ENCODE assay signal across 1 cellular context in genomic region chrX:110267874-110268273, GRCh38.
TF ChIP-seq lines count a peak whose summit lies in the region.

No MANE protein-coding gene starts in this region.

TF ChIP-seq in WTC11, 78 proteins besides CTCF, POLR2A, EP300 and RAD21 (continued from another document):
- TF ChIP-seq GRHL2 (CRISPR knock-in tag; IDR thresholded peaks at IDR 0.05; ENCODE audit: insufficient replicate concordance, severe bottlenecking): no peak
- TF ChIP-seq ATF1 (CRISPR knock-in tag; IDR thresholded peaks at IDR 0.05): no peak
TF ChIP-seq in WTC11: peak in this region for 0.
